In genomic region chr16:82024274-82024673, GRCh38 we compare ENCODE assay signal across 28 cellular contexts. TPM values are rescaled to one million over a fixed set of nuclear protein-coding genes. Genes with fewer than 3 reads are reported as not detected.
"Had no signal": no experiment of that assay in that cellular context is flagged by ENCODE, and none has a peak within 500 bp of the region (broad histone marks: within the 10 kb centered on the region; RNA-seq: fewer than 3 reads in every experiment).

No MANE protein-coding gene starts in this region.

- DNase-seq: activated B cell treated with CpG ODN at 0.5 μM for 24 hours; activated CD4-positive, alpha-beta memory T cell treated with anti-CD3 and anti-CD28 coated beads, Interleukin-2, amount 10 ng/mL, durations not matched to agents 7 days and 5 days; activated CD4-positive, alpha-beta T cell treated with anti-CD3 and anti-CD28 coated beads for 36 hours; activated CD4-positive, alpha-beta T cell treated with anti-CD3 and anti-CD28 coated beads for 48 hours; activated CD4-positive, alpha-beta T cell treated with anti-CD3 and anti-CD28 coated beads, Interleukin-2, amount 10 ng/mL, durations not matched to agents 7 days and 5 days; activated CD4-positive, alpha-beta T cell treated with anti-CD3 and anti-CD28 coated beads, Interleukin-2, amount 50 U/mL, for 48 hours; activated CD4-positive, CD25-positive, alpha-beta regulatory T cell treated with anti-CD3 and anti-CD28 coated beads, Interleukin-2, amount 50 U/mL, for 72 hours; activated CD8-positive, alpha-beta memory T cell treated with anti-CD3 and anti-CD28 coated beads for 24 hours; activated CD8-positive, alpha-beta memory T cell treated with anti-CD3 and anti-CD28 coated beads, Interleukin-2, amount 10 ng/mL, durations not matched to agents 7 days and 5 days; activated CD8-positive, alpha-beta memory T cell treated with anti-CD3 and anti-CD28 coated beads, Interleukin-2, amount 50 U/mL, for 48 hours; activated CD8-positive, alpha-beta T cell treated with anti-CD3 and anti-CD28 coated beads, Interleukin-2, amount 10 ng/mL, durations not matched to agents 7 days and 5 days; activated effector memory CD4-positive, alpha-beta T cell treated with Interleukin-2 at 50 U/mL for 16 hours; activated gamma-delta T cell; activated naive CD4-positive, alpha-beta T cell treated with anti-CD3 and anti-CD28 coated beads, Interleukin-2, amount 10 ng/mL, durations not matched to agents 7 days and 5 days; activated naive CD4-positive, alpha-beta T cell treated with Interleukin-2 at 50 U/mL for 16 hours; activated naive CD8-positive, alpha-beta T cell treated with anti-CD3 and anti-CD28 coated beads, Interleukin-2, amount 10 ng/mL, durations not matched to agents 7 days and 5 days; activated naive CD8-positive, alpha-beta T cell treated with anti-CD3 and anti-CD28 coated beads, Interleukin-2, amount 50 U/mL, for 24 hours; activated T-cell treated with anti-CD3 and anti-CD28 coated beads, Interleukin-2, amount 50 U/mL, for 24 hours; activated T-cell treated with anti-CD3 and anti-CD28 coated beads, Interleukin-2, amount 50 U/mL, for 48 hours; central memory CD4-positive, alpha-beta T cell; T-helper 1 cell; T-helper 2 cell; T-helper 9 cell had no signal

- H3K27ac ChIP-seq: ascending aorta, VCaP had no signal

- H3K36me3 ChIP-seq: ascending aorta had no signal

- H3K4me1 ChIP-seq: ascending aorta had no signal

- ATAC-seq: activated CD4-positive, alpha-beta T cell treated with anti-CD3 and anti-CD28 coated beads for 36 hours; activated CD8-positive, alpha-beta memory T cell treated with anti-CD3 and anti-CD28 coated beads, Interleukin-2, amount 10 ng/mL, durations not matched to agents 7 days and 5 days; activated CD8-positive, alpha-beta T cell treated with anti-CD3 and anti-CD28 coated beads, Interleukin-2, amount 10 ng/mL, durations not matched to agents 7 days and 5 days; activated naive CD8-positive, alpha-beta T cell treated with anti-CD3 and anti-CD28 coated beads, Interleukin-2, amount 50 U/mL, for 24 hours had no signal

- FAIRE-seq: TTC549 had no signal

- H3K9me3 ChIP-seq: ascending aorta had no signal

- H3K27me3 ChIP-seq: ascending aorta had no signal

- H3K4me3 ChIP-seq: ascending aorta had no signal

RNA-seq across cellular contexts. Expression of gene HSD17B2, which starts 10.8 kb away (rescaled TPM):
- total RNA-seq: activated B cell treated with CpG ODN at 0.5 μM for 24 hours; activated CD4-positive, alpha-beta memory T cell treated with anti-CD3 and anti-CD28 coated beads, Interleukin-2, amount 10 ng/mL, durations not matched to agents 7 days and 5 days; activated CD4-positive, alpha-beta T cell treated with anti-CD3 and anti-CD28 coated beads for 36 hours; activated CD4-positive, alpha-beta T cell treated with anti-CD3 and anti-CD28 coated beads, Interleukin-2, amount 10 ng/mL, durations not matched to agents 7 days and 5 days; activated CD8-positive, alpha-beta memory T cell treated with anti-CD3 and anti-CD28 coated beads, Interleukin-2, amount 10 ng/mL, durations not matched to agents 7 days and 5 days; activated CD8-positive, alpha-beta T cell treated with anti-CD3 and anti-CD28 coated beads, Interleukin-2, amount 10 ng/mL, durations not matched to agents 7 days and 5 days; activated naive CD8-positive, alpha-beta T cell treated with anti-CD3 and anti-CD28 coated beads, Interleukin-2, amount 10 ng/mL, durations not matched to agents 7 days and 5 days; activated T-helper 2 cell treated with anti-CD3 and anti-CD28 coated beads, Interferon-gamma antibody, Interleukin-2, Interleukin-4, amounts not matched to agents 10 μg/mL and 5 μg/mL and 100 μg/mL, durations not matched to agents 14 hours and 24 hours and 36 hours; ascending aorta; cardiac septum had no signal
